ENCODE assay signal across 1 cellular context in genomic region chr19:8143041-8143440, GRCh38.
TF ChIP-seq lines count a peak whose summit lies in the region.

No MANE protein-coding gene starts in this region.

TF ChIP-seq in H1, 55 proteins besides CTCF, POLR2A, EP300 and RAD21:
- TF ChIP-seq POU5F1 (IDR thresholded peaks at IDR 0.05; ENCODE audit: low read depth, low read length) (no peak), YY1 (IDR thresholded peaks at IDR 0.05; ENCODE audit: low read depth, low read length) (no peak), ZNF274 (IDR thresholded peaks at IDR 0.05; ENCODE audit: borderline replicate concordance, extremely low read depth, low read length) (no peak), E2F6 (IDR thresholded peaks at IDR 0.05) (no peak), EZH2 (IDR thresholded peaks at IDR 0.05; ENCODE audit: low read depth, low read length, severe bottlenecking) (no peak), ASH2L (IDR thresholded peaks at IDR 0.05; ENCODE audit: low read length) (no peak), NRF1 (IDR thresholded peaks at IDR 0.05; ENCODE audit: low read depth, low read length) (no peak), KDM1A (IDR thresholded peaks at IDR 0.05; ENCODE audit: borderline replicate concordance, low read length) (no peak), TCF12 (IDR thresholded peaks at IDR 0.05; ENCODE audit: low read depth, low read length) (no peak)
